ENCODE assay signal across 30 cellular contexts in genomic region chr5:125219710-125220109, GRCh38.
"Had no signal": no experiment of that assay in that cellular context is flagged by ENCODE, and none has a peak within 500 bp of the region (broad histone marks: within the 10 kb centered on the region; RNA-seq: fewer than 3 reads in every experiment).

No MANE protein-coding gene starts in this region.

- H3K27ac ChIP-seq: body of pancreas, coronary artery, SK-N-MC, WERI-Rb-1 had no signal

- H3K27me3 ChIP-seq: body of pancreas had no signal

- H3K4me1 Mint-ChIP-seq: activated naive CD4-positive, alpha-beta T cell treated with anti-CD3 and anti-CD28 coated beads, Interleukin-2, amount 10 ng/mL, durations not matched to agents 7 days and 5 days; activated naive CD8-positive, alpha-beta T cell treated with anti-CD3 and anti-CD28 coated beads, Interleukin-2, amount 10 ng/mL, durations not matched to agents 7 days and 5 days; T-cell had no signal

- H3K36me3 ChIP-seq: WERI-Rb-1 had no signal

- DNase-seq: activated CD4-positive, alpha-beta T cell treated with anti-CD3 and anti-CD28 coated beads for 4 hours; activated CD4-positive, alpha-beta T cell treated with anti-CD3 and anti-CD28 coated beads, Interleukin-2, amount 50 U/mL, for 4 hours; activated CD8-positive, alpha-beta memory T cell treated with anti-CD3 and anti-CD28 coated beads for 24 hours; activated gamma-delta T cell treated with Interleukin-2 at 50 U/mL for 16 hours; activated naive CD4-positive, alpha-beta T cell treated with anti-CD3 and anti-CD28 coated beads, Interleukin-2, amount 10 ng/mL, durations not matched to agents 7 days and 5 days; activated naive CD8-positive, alpha-beta T cell treated with anti-CD3 and anti-CD28 coated beads, Interleukin-2, amount 10 ng/mL, durations not matched to agents 7 days and 5 days; activated T-cell treated with anti-CD3 and anti-CD28 coated beads for 4 hours; activated T-cell treated with anti-CD3 and anti-CD28 coated beads, Interleukin-2, amount 50 U/mL, for 48 hours; aorta; body of pancreas; central memory CD4-positive, alpha-beta T cell; Karpas-422; NCI-H1105 treated with DMSO at 0.1 percent for 48 hours; NCI-H1436 treated with DMSO at 0.1 percent for 48 hours; NCI-H187; NCI-H2081 treated with DMSO at 0.1 percent for 48 hours; NCI-H2171; NCI-H2227 treated with DMSO at 0.1 percent for 48 hours; NCI-H446 treated with DMSO at 0.1 percent for 48 hours; NCI-H526; NCI-H774; OCI-M1; RPMI8226; T-cell; WERI-Rb-1 had no signal

- H3K4me3 Mint-ChIP-seq: activated naive CD4-positive, alpha-beta T cell treated with anti-CD3 and anti-CD28 coated beads, Interleukin-2, amount 10 ng/mL, durations not matched to agents 7 days and 5 days; activated naive CD8-positive, alpha-beta T cell treated with anti-CD3 and anti-CD28 coated beads, Interleukin-2, amount 10 ng/mL, durations not matched to agents 7 days and 5 days; T-cell had no signal

- H3K36me3 Mint-ChIP-seq: activated naive CD4-positive, alpha-beta T cell treated with anti-CD3 and anti-CD28 coated beads, Interleukin-2, amount 10 ng/mL, durations not matched to agents 7 days and 5 days; activated naive CD8-positive, alpha-beta T cell treated with anti-CD3 and anti-CD28 coated beads, Interleukin-2, amount 10 ng/mL, durations not matched to agents 7 days and 5 days; T-cell had no signal

- H3K9me3 Mint-ChIP-seq: activated naive CD4-positive, alpha-beta T cell treated with anti-CD3 and anti-CD28 coated beads, Interleukin-2, amount 10 ng/mL, durations not matched to agents 7 days and 5 days; activated T-helper 2 cell treated with anti-CD3 and anti-CD28 coated beads, Interferon-gamma antibody, Interleukin-2, Interleukin-4, amounts not matched to agents 10 μg/mL and 5 μg/mL and 100 μg/mL, durations not matched to agents 14 hours and 24 hours and 36 hours had no signal

- H3K27ac Mint-ChIP-seq: activated naive CD4-positive, alpha-beta T cell treated with anti-CD3 and anti-CD28 coated beads, Interleukin-2, amount 10 ng/mL, durations not matched to agents 7 days and 5 days; activated naive CD8-positive, alpha-beta T cell treated with anti-CD3 and anti-CD28 coated beads, Interleukin-2, amount 10 ng/mL, durations not matched to agents 7 days and 5 days; activated T-helper 2 cell treated with anti-CD3 and anti-CD28 coated beads, Interferon-gamma antibody, Interleukin-2, Interleukin-4, amounts not matched to agents 10 μg/mL and 5 μg/mL and 100 μg/mL, durations not matched to agents 14 hours and 24 hours and 36 hours; T-cell had no signal

- H3K4me3 ChIP-seq: body of pancreas, coronary artery, SK-N-MC had no signal

- ATAC-seq: body of pancreas, Panc1, Right ventricle myocardium inferior, T-cell had no signal

- H3K9me3 ChIP-seq: body of pancreas had no signal

- H3K27me3 Mint-ChIP-seq: activated naive CD4-positive, alpha-beta T cell treated with anti-CD3 and anti-CD28 coated beads, Interleukin-2, amount 10 ng/mL, durations not matched to agents 7 days and 5 days; activated naive CD8-positive, alpha-beta T cell treated with anti-CD3 and anti-CD28 coated beads, Interleukin-2, amount 10 ng/mL, durations not matched to agents 7 days and 5 days; T-cell had no signal
